9 cellular contexts compared by ENCODE assay signal in genomic region chr5:168947212-168947868, GRCh38.
DNase-seq lines count a peak whose midpoint lies in the region; ATAC-seq and TF ChIP-seq lines count a peak whose summit lies in the region.
"Had no signal": no experiment of that assay in that cellular context is flagged by ENCODE, and none has a peak within 500 bp of the region (broad histone marks: within the 10 kb centered on the region; RNA-seq: fewer than 3 reads in every experiment).

No MANE protein-coding gene starts in this region.

- H3K4me1 ChIP-seq in DOHH2 (ENCODE audit: control insufficient read depth, low read length) (no peaks in the 10 kb centered on the region), Karpas-422 (ENCODE audit: low read length) (peaks cover 7% of the 10 kb centered on the region)

- intact Hi-C loops in posterior cingulate gyrus (cut with DNase I), result no loop called here

- H3K9me2 ChIP-seq in DOHH2 (replicated peaks; ENCODE audit: control insufficient read depth, low read length) (no peaks in the 10 kb centered on the region), Karpas-422 (replicated peaks; ENCODE audit: insufficient read depth, low read length) (no peaks in the 10 kb centered on the region)

- H3K27me3 ChIP-seq in DOHH2 (ENCODE audit: control insufficient read depth, low read length) (0 out of 2 replicates have a peak, but pooled peaks cover 2% of the 10 kb centered on the region), Karpas-422 (ENCODE audit: low read length) (no peaks in the 10 kb centered on the region)

- no peaks in the 10 kb centered on the region for H3F3A ChIP-seq in DOHH2 (ENCODE audit: control insufficient read depth, insufficient read depth)

- DNase-seq in Karpas-422, result peak; percentile 75
- DNase-seq in activated CD4-positive, alpha-beta T cell treated with anti-CD3 and anti-CD28 coated beads for 48 hours, result peak; percentile 67
- DNase-seq in fibroblast of pulmonary artery (ENCODE audit: low read depth), result peak; percentile 48
- DNase-seq in posterior cingulate gyrus, result peak in 7 of 10 donors; percentile 23 to 89 (median 38)
- DNase-seq in NOMO-1 treated with DMSO at 0.1 percent for 48 hours (lab: John Stamatoyannopoulos, UW; ENCODE audit: unreplicated experiment), result no peak
- DNase-seq in NOMO-1 treated with dmso at 0.1 percent for 144 hours (lab: John Stamatoyannopoulos, UW; ENCODE audit: unreplicated experiment), result no peak
- DNase-seq: activated B cell treated with CpG ODN at 0.5 μM for 24 hours had no signal

- H3K4me2 ChIP-seq in DOHH2 (ENCODE audit: low read length), result no peak overlapping the region
- no peak overlapping the region for H3K4me2 ChIP-seq in Karpas-422 (ENCODE audit: low read depth, low read length, poor library complexity, severe bottlenecking)

- no peak overlapping the region for H3K9ac ChIP-seq in Karpas-422 (ENCODE audit: low read length)

- TF ChIP-seq CTCF in DOHH2 (IDR thresholded peaks at IDR 0.05; ENCODE audit: low read depth, low read length, poor library complexity, severe bottlenecking) (peak; percentile 86), fibroblast of pulmonary artery (IDR thresholded peaks at IDR 0.05; ENCODE audit: low read length, missing control alignments) (peak; percentile 84)

- H3K27ac ChIP-seq in DOHH2 (ENCODE audit: low read depth, low read length) (no peak overlapping the region), Karpas-422 (ENCODE audit: low read length) (no peak overlapping the region)

- peak; percentile 64 for ATAC-seq in GM21390 (IDR thresholded peaks at IDR 0.05; ENCODE audit: unreplicated experiment)

- H4K20me1 ChIP-seq in DOHH2 (ENCODE audit: control insufficient read depth, insufficient read depth, low read depth, low read length) (no peaks in the 10 kb centered on the region), Karpas-422 (ENCODE audit: insufficient read depth, low read depth, low read length) (no peaks in the 10 kb centered on the region)

- H3K79me2 ChIP-seq in DOHH2 (ENCODE audit: control insufficient read depth, low read length) (no peaks in the 10 kb centered on the region), Karpas-422 (ENCODE audit: low read length) (no peaks in the 10 kb centered on the region)

- H3K4me3 ChIP-seq in DOHH2 (ENCODE audit: low read length), result no peak overlapping the region
- H3K4me3 ChIP-seq in Karpas-422 (ENCODE audit: low read length), result no peak overlapping the region
- no peak overlapping the region for H3K4me3 ChIP-seq in fibroblast of pulmonary artery (replicated peaks; ENCODE audit: low read depth, low read length)

- H3K36me3 ChIP-seq in DOHH2 (ENCODE audit: control insufficient read depth, low read length) (no peaks in the 10 kb centered on the region), Karpas-422 (ENCODE audit: insufficient read depth, low read length) (no peaks in the 10 kb centered on the region)

- H3K9me3 ChIP-seq in DOHH2 (ENCODE audit: control insufficient read depth, insufficient read depth, low read length) (no peaks in the 10 kb centered on the region), Karpas-422 (ENCODE audit: low read length) (no peaks in the 10 kb centered on the region)

- H2AFZ ChIP-seq in Karpas-422 (ENCODE audit: low read length), result no peak overlapping the region

Comparison
In these comparisons a context has a peak if more than half of its experiments do, and no peak if none do; other contexts are left out.
1. DNase-seq: peak in Karpas-422 (single experiment), activated CD4-positive, alpha-beta T cell treated with anti-CD3 and anti-CD28 coated beads for 48 hours (single experiment), fibroblast of pulmonary artery (single experiment) and posterior cingulate gyrus (7 of 10); none in NOMO-1 treated with DMSO at 0.1 percent for 48 hours (single experiment) and NOMO-1 treated with dmso at 0.1 percent for 144 hours (single experiment).